8 cellular contexts compared by ENCODE assay signal in genomic region chr1:221247050-221247449, GRCh38.
"Had no signal": no experiment of that assay in that cellular context is flagged by ENCODE, and none has a peak within 500 bp of the region (broad histone marks: within the 10 kb centered on the region; RNA-seq: fewer than 3 reads in every experiment).

No MANE protein-coding gene starts in this region.

- ATAC-seq: GM23338, K562 had no signal

- H3K4me2 ChIP-seq: GM23338 had no signal

- DNase-seq: H9, HCEC 1CT, IMR-90 had no signal

- H2AFZ ChIP-seq: GM23338 had no signal

- H3K9me3 Mint-ChIP-seq: GM23338 had no signal

- H3K4me3 Mint-ChIP-seq: GM23338, H9 had no signal

- FAIRE-seq: H1, H54, HTR-8/SVneo, K562 had no signal

- H3K27ac Mint-ChIP-seq: GM23338, H9 had no signal

- H3K4me3 ChIP-seq: GM23338, K562 had no signal

- H3K4me1 Mint-ChIP-seq: GM23338, H9 had no signal
